Comparison of ENCODE assay signal across 14 cellular contexts in the genomic region with DNA sequence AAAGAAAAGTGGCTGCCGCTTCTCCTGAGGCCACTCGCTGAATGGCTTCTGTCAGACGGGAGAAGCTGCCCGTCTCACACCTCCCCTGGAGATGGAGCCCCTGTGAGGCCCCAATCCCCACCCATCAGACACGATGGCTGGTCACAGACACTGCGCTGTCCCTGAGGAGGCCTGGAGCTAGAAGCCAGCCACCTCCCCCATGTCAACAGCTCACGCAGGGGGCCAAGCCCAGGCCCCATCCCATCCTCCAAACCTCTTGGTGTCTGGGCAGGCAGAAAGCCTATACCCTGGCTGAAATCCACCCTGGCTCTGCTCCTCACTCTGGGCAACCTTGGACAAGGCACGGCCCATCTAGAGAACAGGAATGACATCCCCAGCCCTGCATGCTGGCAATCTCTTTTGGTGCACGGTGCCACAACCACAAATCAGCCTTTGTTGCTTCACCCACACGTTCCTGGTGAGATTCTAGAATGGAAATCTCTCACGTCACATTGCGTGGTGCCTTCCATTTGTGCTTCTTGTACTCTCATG.
A peak's percentile ranks its signal among the peaks of the same experiment; 100 is the strongest.
DNase-seq lines count a peak whose midpoint lies in the region; ATAC-seq and TF ChIP-seq lines count a peak whose summit lies in the region.
"Had no signal": no experiment of that assay in that cellular context is flagged by ENCODE, and none has a peak within 500 bp of the region (broad histone marks: within the 10 kb centered on the region; RNA-seq: fewer than 3 reads in every experiment).

No MANE protein-coding gene starts in this region.

- ATAC-seq in HG03159 (IDR thresholded peaks at IDR 0.05; ENCODE audit: unreplicated experiment), result no peak
- ATAC-seq: HCT116 had no signal

- intact Hi-C loops in activated CD4-positive, alpha-beta memory T cell treated with anti-CD3 and anti-CD28 coated beads for 36 hours (cut with micrococcal nuclease), result no loop called here

- H3K9ac ChIP-seq in BLaER1 treated with 17β-estradiol and CSF1 and Interleukin-3, amounts not matched to agents 10 nM and 100 nM, result peak overlapping the region in 5 of 11 experiments; percentile 3 to 54 (median 32); a peak in 7 of 22 replicates
- H3K9ac ChIP-seq in neuronal stem cell (ENCODE audit: low read depth, low read length, poor library complexity) (no peak overlapping the region), smooth muscle cell (ENCODE audit: low read depth) (no peak overlapping the region)

- no peaks in the 10 kb centered on the region for H3K36me3 ChIP-seq in BLaER1 treated with 17β-estradiol and CSF1 and Interleukin-3, amounts not matched to agents 10 nM and 100 nM
- peaks cover 0 to 3% of the 10 kb centered on the region in 2 donors for H3K36me3 ChIP-seq in neuronal stem cell (replicated peaks in 1 of 2; ENCODE audit: control insufficient read depth in 2 of 2, insufficient read depth in 2 of 2, low read length in 2 of 2)
- H3K36me3 ChIP-seq in smooth muscle cell (ENCODE audit: low read depth), result no peaks in the 10 kb centered on the region

- WGBS in neuronal stem cell (ENCODE audit: extremely low coverage in 2 of 2, insufficient read length in 2 of 2, insufficient replicate concordance in 1 of 2), 2 donors, result no CpG with 5 or more reads among the region's 12 CpGs
- 53% methylated on average over 12 of the region's 12 CpGs for WGBS in smooth muscle cell (ENCODE audit: low lambda C conversion rate)

- no peak overlapping the region for H3K27ac Mint-ChIP-seq in activated CD4-positive, alpha-beta memory T cell treated with anti-CD3 and anti-CD28 coated beads for 36 hours
- H3K27ac Mint-ChIP-seq in activated CD4-positive, alpha-beta memory T cell treated with anti-CD3 and anti-CD28 coated beads, Interleukin-2, amount 10 ng/mL, durations not matched to agents 7 days and 5 days, result no peak overlapping the region
- H3K27ac Mint-ChIP-seq: CD4-positive, alpha-beta T cell had no signal

- no peak overlapping the region for H4K91ac ChIP-seq in neuronal stem cell (ENCODE audit: low read depth, low read length, poor library complexity)

- H3K4me1 ChIP-seq in BLaER1 treated with 17β-estradiol and CSF1 and Interleukin-3, amounts not matched to agents 10 nM and 100 nM, result peaks cover 39 to 93% (median 88%) of the 10 kb centered on the region in 10 experiments
- H3K4me1 ChIP-seq in neuronal stem cell (ENCODE audit: control insufficient read depth in 2 of 2, insufficient read depth in 1 of 2, low read depth in 1 of 2, low read length in 2 of 2) (peaks cover 7 to 26% of the 10 kb centered on the region in 2 donors), smooth muscle cell (ENCODE audit: low read depth) (peaks cover 7% of the 10 kb centered on the region)

- no peaks in the 10 kb centered on the region for H3K4me1 Mint-ChIP-seq in activated CD4-positive, alpha-beta memory T cell treated with anti-CD3 and anti-CD28 coated beads for 36 hours (ENCODE audit: low read depth)
- H3K4me1 Mint-ChIP-seq in activated CD4-positive, alpha-beta memory T cell treated with anti-CD3 and anti-CD28 coated beads, Interleukin-2, amount 10 ng/mL, durations not matched to agents 7 days and 5 days, result no peaks in the 10 kb centered on the region

- H3K27me3 ChIP-seq in BLaER1 treated with 17β-estradiol and CSF1 and Interleukin-3, amounts not matched to agents 10 nM and 100 nM, result peaks cover 0 to 38% (median 0%) of the 10 kb centered on the region in 11 experiments; a peak in 7 of 22 replicates
- no peaks in the 10 kb centered on the region for H3K27me3 ChIP-seq in neuronal stem cell (ENCODE audit: control insufficient read depth in 3 of 3, insufficient read depth in 3 of 3, low read depth in 1 of 3, low read length in 3 of 3)
- H3K27me3 ChIP-seq in smooth muscle cell (ENCODE audit: low read depth), result no peaks in the 10 kb centered on the region

- H4K8ac ChIP-seq in neuronal stem cell (ENCODE audit: low read depth, low read length), result no peak overlapping the region

- H2BK15ac ChIP-seq in neuronal stem cell (ENCODE audit: low read length), result no peak overlapping the region

- H3K9me3 Mint-ChIP-seq in activated CD4-positive, alpha-beta memory T cell treated with anti-CD3 and anti-CD28 coated beads for 36 hours, result no peaks in the 10 kb centered on the region
- peaks cover 14% of the 10 kb centered on the region for H3K9me3 Mint-ChIP-seq in activated CD4-positive, alpha-beta memory T cell treated with anti-CD3 and anti-CD28 coated beads, Interleukin-2, amount 10 ng/mL, durations not matched to agents 7 days and 5 days
- H3K9me3 Mint-ChIP-seq: CD4-positive, alpha-beta T cell had no signal

- no peaks in the 10 kb centered on the region for H3F3A ChIP-seq in smooth muscle cell (ENCODE audit: low read depth)

- H3K4me3 Mint-ChIP-seq in activated CD4-positive, alpha-beta memory T cell treated with anti-CD3 and anti-CD28 coated beads for 36 hours, result no peak overlapping the region
- H3K4me3 Mint-ChIP-seq in activated CD4-positive, alpha-beta memory T cell treated with anti-CD3 and anti-CD28 coated beads, Interleukin-2, amount 10 ng/mL, durations not matched to agents 7 days and 5 days, result no peak overlapping the region
- H3K4me3 Mint-ChIP-seq: CD4-positive, alpha-beta T cell had no signal

- no peak for TF ChIP-seq CTCF in smooth muscle cell (IDR thresholded peaks at IDR 0.05; ENCODE audit: borderline replicate concordance, insufficient read depth, poor library complexity, severe bottlenecking)

- H3K27me3 Mint-ChIP-seq in activated CD4-positive, alpha-beta memory T cell treated with anti-CD3 and anti-CD28 coated beads for 36 hours, result no peaks in the 10 kb centered on the region
- H3K27me3 Mint-ChIP-seq in activated CD4-positive, alpha-beta memory T cell treated with anti-CD3 and anti-CD28 coated beads, Interleukin-2, amount 10 ng/mL, durations not matched to agents 7 days and 5 days, result no peaks in the 10 kb centered on the region

- no peaks in the 10 kb centered on the region for H3K36me3 Mint-ChIP-seq in activated CD4-positive, alpha-beta memory T cell treated with anti-CD3 and anti-CD28 coated beads for 36 hours
- H3K36me3 Mint-ChIP-seq in activated CD4-positive, alpha-beta memory T cell treated with anti-CD3 and anti-CD28 coated beads, Interleukin-2, amount 10 ng/mL, durations not matched to agents 7 days and 5 days (ENCODE audit: low read depth), result no peaks in the 10 kb centered on the region

- no peak overlapping the region for H2BK120ac ChIP-seq in neuronal stem cell (ENCODE audit: low read depth, low read length)

- H3K4me3 ChIP-seq in BLaER1 treated with 17β-estradiol and CSF1 and Interleukin-3, amounts not matched to agents 10 nM and 100 nM, result peak overlapping the region in 1 of 10 experiments; percentile 32; a peak in 1 of 20 replicates
- H3K4me3 ChIP-seq in neuronal stem cell (ENCODE audit: low read length in 2 of 2), result no peak overlapping the region
- H3K4me3 ChIP-seq in smooth muscle cell, result no peak overlapping the region

- H2AK5ac ChIP-seq in neuronal stem cell (ENCODE audit: low read depth, low read length), result no peak overlapping the region

- H2AFZ ChIP-seq in neuronal stem cell (ENCODE audit: low read length) (no peak overlapping the region), smooth muscle cell (ENCODE audit: low read depth) (no peak overlapping the region)

- H3K4ac ChIP-seq in neuronal stem cell (ENCODE audit: low read length), result no peak overlapping the region

- H3K27ac ChIP-seq in BLaER1 treated with 17β-estradiol and CSF1 and Interleukin-3, amounts not matched to agents 10 nM and 100 nM, result peak overlapping the region in 2 of 11 experiments; percentile 4 to 32; a peak in 2 of 22 replicates
- H3K27ac ChIP-seq in neuronal stem cell (replicated peaks; ENCODE audit: low read length) (no peak overlapping the region), smooth muscle cell (ENCODE audit: low read depth) (no peak overlapping the region)

- CTCF ChIA-PET in activated CD4-positive, alpha-beta memory T cell treated with anti-CD3 and anti-CD28 coated beads for 36 hours (lab: Charles Lee), result interaction anchor here (0.5 kb wide), 1 partner anchor 406 kb away, joined by 3 read pairs; no protein-coding TSS in a partner anchor
- CTCF ChIA-PET in activated CD4-positive, alpha-beta memory T cell treated with anti-CD3 and anti-CD28 coated beads, Interleukin-2, amount 10 ng/mL, durations not matched to agents 7 days and 5 days (lab: Charles Lee), result no interaction called here

- H3K79me1 ChIP-seq in neuronal stem cell (ENCODE audit: low read depth, low read length), result no peaks in the 10 kb centered on the region

- peaks cover 0 to 20% (median 6%) of the 10 kb centered on the region in 11 experiments; a peak in 7 of 22 replicates for H4K20me1 ChIP-seq in BLaER1 treated with 17β-estradiol and CSF1 and Interleukin-3, amounts not matched to agents 10 nM and 100 nM
- H4K20me1 ChIP-seq in smooth muscle cell (ENCODE audit: low read depth), result no peaks in the 10 kb centered on the region

- no peaks in the 10 kb centered on the region for H3K79me2 ChIP-seq in smooth muscle cell (ENCODE audit: low read depth)

- H3K4me2 ChIP-seq in BLaER1 treated with 17β-estradiol and CSF1 and Interleukin-3, amounts not matched to agents 10 nM and 100 nM, result peak overlapping the region; percentile 32 to 94 (median 78); a peak in 21 of 22 replicates
- H3K4me2 ChIP-seq in neuronal stem cell (ENCODE audit: insufficient read depth, low read length, poor library complexity, severe bottlenecking), result no peak overlapping the region
- peak overlapping the region; percentile 12 for H3K4me2 ChIP-seq in smooth muscle cell

- H3K14ac ChIP-seq in neuronal stem cell (ENCODE audit: low read length), result no peak overlapping the region

- POLR2A ChIA-PET in activated CD4-positive, alpha-beta memory T cell treated with anti-CD3 and anti-CD28 coated beads for 36 hours (lab: Charles Lee), result no interaction called here
- POLR2A ChIA-PET in activated CD4-positive, alpha-beta memory T cell treated with anti-CD3 and anti-CD28 coated beads, Interleukin-2, amount 10 ng/mL, durations not matched to agents 7 days and 5 days (lab: Charles Lee), result no interaction called here

- H2BK12ac ChIP-seq in neuronal stem cell (ENCODE audit: low read length), result no peak overlapping the region

- DNase-seq in activated CD4-positive, alpha-beta memory T cell treated with anti-CD3 and anti-CD28 coated beads for 36 hours, result peak; percentile 19
- DNase-seq in activated CD4-positive, alpha-beta memory T cell treated with anti-CD3 and anti-CD28 coated beads, Interleukin-2, amount 10 ng/mL, durations not matched to agents 7 days and 5 days, result no peak
- no peak for DNase-seq in neuronal stem cell (ENCODE audit: low spot score)
- no peak for DNase-seq in smooth muscle cell (lab: John Stamatoyannopoulos, UW; ENCODE audit: unreplicated experiment)
- no peak for DNase-seq in NCI-H1436 treated with DMSO at 0.1 percent for 48 hours (lab: John Stamatoyannopoulos, UW)
- DNase-seq: 8988T; AML-193; C1 segment of cervical spinal cord; Calu3; CD4-positive, alpha-beta T cell; DMS 273 treated with DMSO at 0.1 percent for 48 hours had no signal

- no peaks in the 10 kb centered on the region for H3K9me3 ChIP-seq in BLaER1 treated with 17β-estradiol and CSF1 and Interleukin-3, amounts not matched to agents 10 nM and 100 nM (replicated peaks in 1 of 11)
- H3K9me3 ChIP-seq in neuronal stem cell (replicated peaks in 1 of 2; ENCODE audit: control insufficient read depth in 2 of 2, insufficient read depth in 1 of 2, low read depth in 1 of 2, low read length in 2 of 2) (peaks cover 0 to 9% of the 10 kb centered on the region in 2 donors), smooth muscle cell (replicated peaks; ENCODE audit: low read depth) (no peaks in the 10 kb centered on the region)

- no peak overlapping the region for H2BK5ac ChIP-seq in neuronal stem cell (ENCODE audit: low read length)

- H3K23ac ChIP-seq in neuronal stem cell (ENCODE audit: low read depth, low read length, poor library complexity), result no peak overlapping the region

- peak overlapping the region; percentile 22 for H3K18ac ChIP-seq in neuronal stem cell (ENCODE audit: low read length)
